In the genomic region with DNA sequence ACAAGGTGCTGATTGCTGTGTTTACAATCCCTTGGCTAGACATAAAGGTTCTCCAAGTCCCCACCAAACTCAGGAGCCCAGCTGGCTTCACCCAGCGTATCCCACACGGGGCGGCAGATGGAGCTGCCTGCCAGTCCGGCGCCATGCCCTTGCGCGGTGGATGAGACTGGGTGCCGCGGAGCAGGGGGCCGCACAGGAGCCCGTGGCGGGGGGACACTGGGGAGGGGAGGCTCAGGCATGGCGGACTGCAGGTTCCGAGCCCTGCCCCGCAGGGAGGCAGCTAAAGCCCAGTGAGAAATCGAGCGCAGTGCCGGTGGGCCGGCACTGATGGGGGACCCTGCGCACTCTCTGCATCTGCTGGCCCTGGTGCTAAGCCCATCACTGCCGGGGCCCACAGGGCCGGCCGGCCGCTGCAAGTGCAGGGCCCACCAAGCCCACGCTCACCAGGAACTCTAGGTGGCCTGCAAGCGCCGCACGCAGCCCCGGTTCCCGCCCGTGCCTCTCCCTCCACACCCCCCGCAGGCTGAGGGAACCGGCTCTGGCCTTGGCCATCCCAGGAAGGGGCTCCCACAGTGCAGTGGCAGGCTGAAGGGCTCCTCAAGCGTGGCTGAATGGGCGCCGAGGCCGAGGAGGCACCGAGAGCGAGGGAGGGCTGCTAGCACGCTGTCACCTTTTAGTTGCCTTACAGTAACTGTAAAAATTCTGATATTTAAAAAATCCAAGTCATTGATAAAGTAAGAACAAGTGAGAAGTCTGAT, we compare ENCODE assay signal across 29 cellular contexts.
"Had no signal": no experiment of that assay in that cellular context is flagged by ENCODE, and none has a peak within 500 bp of the region (broad histone marks: within the 10 kb centered on the region; RNA-seq: fewer than 3 reads in every experiment).

No MANE protein-coding gene starts in this region.

- H3K27me3 Mint-ChIP-seq: dendritic cell treated with granulocyte-macrophage colony-stimulating factor and Interleukin-4, amounts not matched to agents 40 ng/mL and 50 ng/mL, for 4 days; naive B cell; natural killer cell treated with Interleukin-12 subunit alpha and Interleukin-12 subunit beta and Interleukin-15 and Interleukin-18, amount 100 ng/mL, for 72 hours; progenitor cell of endocrine pancreas; stimulated activated naive B cell treated with anti-CD40 and anti-IgM and Interleukin-4, amounts not matched to agents 10 μg/mL and 1 μg/mL and 100 μg/mL, for 72 hours; type B pancreatic cell had no signal

- H3K4me1 ChIP-seq: colonic mucosa, gastrocnemius medialis, left ventricle myocardium inferior, parathyroid adenoma, spleen, stomach, tibial artery, uterus had no signal

- H3K4me3 Mint-ChIP-seq: dendritic cell treated with granulocyte-macrophage colony-stimulating factor and Interleukin-4, amounts not matched to agents 40 ng/mL and 50 ng/mL, for 4 days; endodermal cell; mesothelial cell of epicardium; naive B cell; natural killer cell treated with Interleukin-12 subunit alpha and Interleukin-12 subunit beta and Interleukin-15 and Interleukin-18, amount 100 ng/mL, for 72 hours; neural crest cell; stimulated activated naive B cell treated with anti-CD40 and anti-IgM and Interleukin-4, amounts not matched to agents 10 μg/mL and 1 μg/mL and 100 μg/mL, for 72 hours; type B pancreatic cell had no signal

- H3K36me3 ChIP-seq: colonic mucosa, gastrocnemius medialis, left ventricle myocardium inferior, spleen, stomach, tibial artery, uterus had no signal

- ATAC-seq: esophagus mucosa; gastrocnemius medialis; left colon; mucosa of descending colon; natural killer cell treated with Interleukin-12 subunit alpha and Interleukin-12 subunit beta and Interleukin-15 and Interleukin-18, amount 100 ng/mL, for 72 hours; stimulated activated naive B cell treated with anti-CD40 and anti-IgM and Interleukin-4, amounts not matched to agents 10 μg/mL and 1 μg/mL and 100 μg/mL, for 72 hours had no signal

- H3K27ac Mint-ChIP-seq: dendritic cell treated with granulocyte-macrophage colony-stimulating factor and Interleukin-4, amounts not matched to agents 40 ng/mL and 50 ng/mL, for 4 days; endodermal cell; mesothelial cell of epicardium; naive B cell; natural killer cell treated with Interleukin-12 subunit alpha and Interleukin-12 subunit beta and Interleukin-15 and Interleukin-18, amount 100 ng/mL, for 72 hours; progenitor cell of endocrine pancreas; stimulated activated naive B cell treated with anti-CD40 and anti-IgM and Interleukin-4, amounts not matched to agents 10 μg/mL and 1 μg/mL and 100 μg/mL, for 72 hours; type B pancreatic cell had no signal

- DNase-seq: central memory CD4-positive, alpha-beta T cell; colonic mucosa; effector CD8-positive, alpha-beta T cell; endodermal cell; foreskin fibroblast; gastrocnemius medialis; head of caudate nucleus; left colon; left ventricle myocardium inferior; mesenchymal stem cell; naive B cell; spleen; stimulated activated CD4-positive, alpha-beta T cell treated with anti-CD3 and anti-CD28 coated beads, Interleukin-4, amount 100 ng/mL, for 4 hours; stimulated activated naive B cell treated with anti-CD40 and anti-IgM and Interleukin-4, amounts not matched to agents 10 μg/mL and 1 μg/mL and 100 μg/mL, for 72 hours; stomach; uterus had no signal

- H3K27ac ChIP-seq: colonic mucosa, epithelial cell of prostate, gastrocnemius medialis, hepatocyte, left ventricle myocardium inferior, parathyroid adenoma, skin epidermis, spleen, stomach, tibial artery, uterus had no signal

- H3K36me3 Mint-ChIP-seq: naive B cell; natural killer cell treated with Interleukin-12 subunit alpha and Interleukin-12 subunit beta and Interleukin-15 and Interleukin-18, amount 100 ng/mL, for 72 hours; stimulated activated naive B cell treated with anti-CD40 and anti-IgM and Interleukin-4, amounts not matched to agents 10 μg/mL and 1 μg/mL and 100 μg/mL, for 72 hours had no signal

- H3K4me1 Mint-ChIP-seq: naive B cell; neural crest cell; stimulated activated naive B cell treated with anti-CD40 and anti-IgM and Interleukin-4, amounts not matched to agents 10 μg/mL and 1 μg/mL and 100 μg/mL, for 72 hours had no signal

- H3K27me3 ChIP-seq: colonic mucosa, gastrocnemius medialis, hepatocyte, spleen, stomach, tibial artery, uterus had no signal

- H3K9me3 ChIP-seq: colonic mucosa, gastrocnemius medialis, left ventricle myocardium inferior, mucosa of descending colon, tibial artery, uterus had no signal

- H3K4me3 ChIP-seq: colonic mucosa, gastrocnemius medialis, hepatocyte, left ventricle myocardium inferior, mucosa of descending colon, skin epidermis, spleen, stomach, tibial artery, uterus had no signal
